In genomic region chr22:45468872-45469572, GRCh38 we compare ENCODE assay signal across 1 cellular context.
TF ChIP-seq lines count a peak whose summit lies in the region.

No MANE protein-coding gene starts in this region.

TF ChIP-seq in GM23338, 12 proteins besides CTCF, POLR2A, EP300 and RAD21 (continued from another document):
- TF ChIP-seq REST (IDR thresholded peaks at IDR 0.05; ENCODE audit: unreplicated experiment) (no peak), NANOG (IDR thresholded peaks at IDR 0.05; ENCODE audit: borderline replicate concordance) (no peak), CREB1 (CRISPR knock-in tag; IDR thresholded peaks at IDR 0.05; ENCODE audit: low read depth) (no peak)
